In the genomic region with DNA sequence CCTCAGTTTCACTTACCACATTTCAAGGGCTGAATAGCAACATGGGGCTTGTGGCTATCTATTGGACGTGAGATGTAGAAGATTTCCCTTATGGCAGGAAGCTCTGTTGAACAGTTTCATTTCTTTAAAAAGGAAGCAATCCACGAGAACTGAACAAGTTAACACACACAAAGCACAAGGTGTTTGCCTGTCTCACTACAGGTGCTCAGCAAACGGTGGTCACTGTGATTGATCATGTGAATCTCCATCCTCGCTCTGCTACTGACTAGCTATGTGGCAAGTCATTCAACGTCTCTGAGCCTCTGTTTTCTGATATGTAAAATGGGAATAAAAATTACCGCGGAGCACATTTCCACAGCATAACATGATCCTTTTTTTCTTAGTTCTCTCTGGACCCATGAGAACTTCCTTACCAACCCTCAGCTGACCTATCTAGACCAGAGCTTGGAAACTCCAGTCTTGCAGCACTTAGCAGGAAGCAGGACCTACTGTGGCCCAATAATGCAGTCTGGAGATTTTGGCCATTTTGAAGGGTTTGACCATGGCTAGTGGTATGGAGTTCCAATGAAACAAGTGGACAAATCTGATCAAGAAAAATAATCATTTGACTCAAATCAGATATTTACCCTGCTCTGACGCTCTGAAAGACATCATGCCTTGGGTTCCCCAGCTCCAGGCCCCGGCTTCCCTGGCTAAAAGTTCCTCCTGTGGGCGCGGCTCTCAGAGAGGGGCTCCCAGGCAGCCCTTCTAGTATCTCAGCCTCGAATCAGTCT, we compare ENCODE assay signal across 9 cellular contexts.
DNase-seq lines count a peak whose midpoint lies in the region; ATAC-seq and TF ChIP-seq lines count a peak whose summit lies in the region.
"Had no signal": no experiment of that assay in that cellular context is flagged by ENCODE, and none has a peak within 500 bp of the region (broad histone marks: within the 10 kb centered on the region; RNA-seq: fewer than 3 reads in every experiment).

No MANE protein-coding gene starts in this region.

- H3K9me3 ChIP-seq in BLaER1 (no peaks in the 10 kb centered on the region), esophagus squamous epithelium (no peaks in the 10 kb centered on the region)

- peak; percentile 81 for ATAC-seq in GM19452 (IDR thresholded peaks at IDR 0.05; ENCODE audit: unreplicated experiment)
- ATAC-seq in HG03196 (IDR thresholded peaks at IDR 0.05; ENCODE audit: unreplicated experiment) = peak; percentile 48
- ATAC-seq in SK-N-SH treated with all-trans-retinoic acid at 6 μM for 48 hours = no peak
- ATAC-seq in Right ventricle myocardium superior (ENCODE audit: poor library complexity) = no peak
- ATAC-seq: activated T-cell treated with anti-CD3 and anti-CD28 coated beads, Interleukin-2, amount 50 U/mL, for 72 hours had no signal

- H3K4me1 ChIP-seq in BLaER1 (peaks cover 56% of the 10 kb centered on the region), esophagus squamous epithelium (peaks cover 52 to 96% (median 67%) of the 10 kb centered on the region in 3 donors)

- TF ChIP-seq POLR2A in esophagus squamous epithelium (IDR thresholded peaks at IDR 0.05) = no peak

- intact Hi-C loops in esophagus squamous epithelium (cut with DNase I) = no loop called here
- intact Hi-C loops in Right ventricle myocardium superior (cut with DNase I) = no loop called here

- H3K27me3 ChIP-seq in BLaER1 (no peaks in the 10 kb centered on the region), esophagus squamous epithelium (no peaks in the 10 kb centered on the region)

- DNase-seq in esophagus squamous epithelium (lab: John Stamatoyannopoulos, UW) (no peak), NCI-H1930 (lab: John Stamatoyannopoulos, UW) (no peak), Right ventricle myocardium superior (no peak), midbrain (lab: John Stamatoyannopoulos, UW) (no peak)
- DNase-seq: activated T-cell treated with anti-CD3 and anti-CD28 coated beads, Interleukin-2, amount 50 U/mL, for 72 hours had no signal

- H3K27ac ChIP-seq in BLaER1 (no peak overlapping the region), esophagus squamous epithelium (peak overlapping the region; percentile 75 to 92 (median 88))

- no peaks in the 10 kb centered on the region for H4K20me1 ChIP-seq in BLaER1

- peak overlapping the region; percentile 43 for H3K4me2 ChIP-seq in BLaER1

- WGBS in esophagus squamous epithelium, 2 donors = 54 to 66% methylated on average over 12 of the region's 12 CpGs

- TF ChIP-seq CTCF in esophagus squamous epithelium (IDR thresholded peaks at IDR 0.05) = no peak

- H3K4me3 ChIP-seq in BLaER1 = no peak overlapping the region
- H3K4me3 ChIP-seq in esophagus squamous epithelium = no peak overlapping the region

- no peaks in the 10 kb centered on the region for H3K36me3 ChIP-seq in BLaER1
- no peaks in the 10 kb centered on the region for H3K36me3 ChIP-seq in esophagus squamous epithelium

- no peak overlapping the region for H3K9ac ChIP-seq in BLaER1

TF ChIP-seq in SK-N-SH treated with all-trans-retinoic acid at 6 μM for 48 hours, 23 proteins besides CTCF, POLR2A, EP300 and RAD21:
- no peak for TF ChIP-seq ZNF8 (CRISPR knock-in tag; IDR thresholded peaks at IDR 0.05)
- TF ChIP-seq CSDC2 (CRISPR knock-in tag; IDR thresholded peaks at IDR 0.05) = no peak
- no peak for TF ChIP-seq ZNF70 (CRISPR knock-in tag; IDR thresholded peaks at IDR 0.05)
- TF ChIP-seq, protein P1, sequence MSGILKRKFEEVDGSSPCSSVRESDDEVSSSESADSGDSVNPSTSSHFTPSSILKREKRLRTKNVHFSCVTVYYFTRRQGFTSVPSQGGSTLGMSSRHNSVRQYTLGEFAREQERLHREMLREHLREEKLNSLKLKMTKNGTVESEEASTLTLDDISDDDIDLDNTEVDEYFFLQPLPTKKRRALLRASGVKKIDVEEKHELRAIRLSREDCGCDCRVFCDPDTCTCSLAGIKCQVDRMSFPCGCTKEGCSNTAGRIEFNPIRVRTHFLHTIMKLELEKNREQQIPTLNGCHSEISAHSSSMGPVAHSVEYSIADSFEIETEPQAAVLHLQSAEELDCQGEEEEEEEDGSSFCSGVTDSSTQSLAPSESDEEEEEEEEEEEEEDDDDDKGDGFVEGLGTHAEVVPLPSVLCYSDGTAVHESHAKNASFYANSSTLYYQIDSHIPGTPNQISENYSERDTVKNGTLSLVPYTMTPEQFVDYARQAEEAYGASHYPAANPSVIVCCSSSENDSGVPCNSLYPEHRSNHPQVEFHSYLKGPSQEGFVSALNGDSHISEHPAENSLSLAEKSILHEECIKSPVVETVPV (CRISPR knock-in tag; IDR thresholded peaks at IDR 0.05) = no peak
- no peak for TF ChIP-seq OSR1 (CRISPR knock-in tag; IDR thresholded peaks at IDR 0.05)
- TF ChIP-seq, protein P2, sequence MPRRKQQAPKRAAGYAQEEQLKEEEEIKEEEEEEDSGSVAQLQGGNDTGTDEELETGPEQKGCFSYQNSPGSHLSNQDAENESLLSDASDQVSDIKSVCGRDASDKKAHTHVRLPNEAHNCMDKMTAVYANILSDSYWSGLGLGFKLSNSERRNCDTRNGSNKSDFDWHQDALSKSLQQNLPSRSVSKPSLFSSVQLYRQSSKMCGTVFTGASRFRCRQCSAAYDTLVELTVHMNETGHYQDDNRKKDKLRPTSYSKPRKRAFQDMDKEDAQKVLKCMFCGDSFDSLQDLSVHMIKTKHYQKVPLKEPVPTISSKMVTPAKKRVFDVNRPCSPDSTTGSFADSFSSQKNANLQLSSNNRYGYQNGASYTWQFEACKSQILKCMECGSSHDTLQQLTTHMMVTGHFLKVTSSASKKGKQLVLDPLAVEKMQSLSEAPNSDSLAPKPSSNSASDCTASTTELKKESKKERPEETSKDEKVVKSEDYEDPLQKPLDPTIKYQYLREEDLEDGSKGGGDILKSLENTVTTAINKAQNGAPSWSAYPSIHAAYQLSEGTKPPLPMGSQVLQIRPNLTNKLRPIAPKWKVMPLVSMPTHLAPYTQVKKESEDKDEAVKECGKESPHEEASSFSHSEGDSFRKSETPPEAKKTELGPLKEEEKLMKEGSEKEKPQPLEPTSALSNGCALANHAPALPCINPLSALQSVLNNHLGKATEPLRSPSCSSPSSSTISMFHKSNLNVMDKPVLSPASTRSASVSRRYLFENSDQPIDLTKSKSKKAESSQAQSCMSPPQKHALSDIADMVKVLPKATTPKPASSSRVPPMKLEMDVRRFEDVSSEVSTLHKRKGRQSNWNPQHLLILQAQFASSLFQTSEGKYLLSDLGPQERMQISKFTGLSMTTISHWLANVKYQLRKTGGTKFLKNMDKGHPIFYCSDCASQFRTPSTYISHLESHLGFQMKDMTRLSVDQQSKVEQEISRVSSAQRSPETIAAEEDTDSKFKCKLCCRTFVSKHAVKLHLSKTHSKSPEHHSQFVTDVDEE (CRISPR knock-in tag; IDR thresholded peaks at IDR 0.05) = no peak
- TF ChIP-seq ZNF565 (CRISPR knock-in tag; conservative IDR thresholded peaks at IDR 0.05; ENCODE audit: low read depth) = no peak
- TF ChIP-seq ARNTL (CRISPR knock-in tag; IDR thresholded peaks at IDR 0.05; ENCODE audit: borderline replicate concordance, low read depth) = no peak
- TF ChIP-seq ISL1 (CRISPR knock-in tag; IDR thresholded peaks at IDR 0.05) = no peak
- TF ChIP-seq ESRRG (CRISPR knock-in tag; IDR thresholded peaks at IDR 0.05) = no peak
- TF ChIP-seq PPARA (CRISPR knock-in tag; IDR thresholded peaks at IDR 0.05; ENCODE audit: borderline replicate concordance) = no peak
- TF ChIP-seq BACH2 (CRISPR knock-in tag; IDR thresholded peaks at IDR 0.05; ENCODE audit: borderline replicate concordance) = no peak
- TF ChIP-seq, protein P3, sequence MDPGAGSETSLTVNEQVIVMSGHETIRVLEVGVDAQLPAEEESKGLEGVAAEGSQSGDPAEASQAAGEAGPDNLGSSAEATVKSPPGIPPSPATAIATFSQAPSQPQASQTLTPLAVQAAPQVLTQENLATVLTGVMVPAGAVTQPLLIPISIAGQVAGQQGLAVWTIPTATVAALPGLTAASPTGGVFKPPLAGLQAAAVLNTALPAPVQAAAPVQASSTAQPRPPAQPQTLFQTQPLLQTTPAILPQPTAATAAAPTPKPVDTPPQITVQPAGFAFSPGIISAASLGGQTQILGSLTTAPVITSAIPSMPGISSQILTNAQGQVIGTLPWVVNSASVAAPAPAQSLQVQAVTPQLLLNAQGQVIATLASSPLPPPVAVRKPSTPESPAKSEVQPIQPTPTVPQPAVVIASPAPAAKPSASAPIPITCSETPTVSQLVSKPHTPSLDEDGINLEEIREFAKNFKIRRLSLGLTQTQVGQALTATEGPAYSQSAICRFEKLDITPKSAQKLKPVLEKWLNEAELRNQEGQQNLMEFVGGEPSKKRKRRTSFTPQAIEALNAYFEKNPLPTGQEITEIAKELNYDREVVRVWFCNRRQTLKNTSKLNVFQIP (CRISPR knock-in tag; IDR thresholded peaks at IDR 0.05; ENCODE audit: borderline replicate concordance, low read depth) = no peak

Comparison
In these comparisons a context has a peak if more than half of its experiments do, and no peak if none do; other contexts are left out.
1. ATAC-seq: peak in GM19452 (single experiment) and HG03196 (single experiment); none in SK-N-SH treated with all-trans-retinoic acid at 6 μM for 48 hours (single experiment) and Right ventricle myocardium superior (single experiment).